In genomic region chr7:65448824-65449504, GRCh38 we compare ENCODE assay signal across 11 cellular contexts.
DNase-seq lines count a peak whose midpoint lies in the region; ATAC-seq and TF ChIP-seq lines count a peak whose summit lies in the region.
"Had no signal": no experiment of that assay in that cellular context is flagged by ENCODE, and none has a peak within 500 bp of the region (broad histone marks: within the 10 kb centered on the region; RNA-seq: fewer than 3 reads in every experiment).

No MANE protein-coding gene starts in this region.

- H3K36me3 ChIP-seq in Loucy (ENCODE audit: insufficient read depth, low read length) (no peaks in the 10 kb centered on the region), osteoblast (ENCODE audit: insufficient read depth, low read length) (no peaks in the 10 kb centered on the region)

- TF ChIP-seq CTCF in Loucy (conservative IDR thresholded peaks at IDR 0.05; ENCODE audit: low read length) (no peak), osteoblast (IDR thresholded peaks at IDR 0.05; ENCODE audit: extremely low read depth, low read depth, low read length) (no peak)

- no peaks in the 10 kb centered on the region for H3K9me2 ChIP-seq in Loucy (replicated peaks; ENCODE audit: low read depth, low read length)

- no peak for ATAC-seq in GM18909 (IDR thresholded peaks at IDR 0.05; ENCODE audit: poor library complexity, unreplicated experiment)

- H3F3A ChIP-seq in Loucy (ENCODE audit: low read depth), result no peaks in the 10 kb centered on the region

- peaks cover 5% of the 10 kb centered on the region; the same call in 1 of the 2 replicates for H3K9me3 ChIP-seq in Loucy (ENCODE audit: insufficient read depth, low read depth, low read length)
- no peaks in the 10 kb centered on the region for H3K9me3 ChIP-seq in osteoblast (ENCODE audit: low read depth, low read length)

- no peaks in the 10 kb centered on the region for H4K20me1 ChIP-seq in Loucy (ENCODE audit: insufficient read depth, low read length, poor library complexity, severe bottlenecking)
- H4K20me1 ChIP-seq in osteoblast (ENCODE audit: insufficient read depth, low read length), result no peaks in the 10 kb centered on the region

- H3K4me2 ChIP-seq in Loucy (ENCODE audit: low read depth, low read length, poor library complexity, severe bottlenecking) (peak overlapping the region; percentile 53), osteoblast (ENCODE audit: insufficient read depth, low read length) (no peak overlapping the region)

- H3K27me3 ChIP-seq in Loucy (ENCODE audit: insufficient read depth, low read length, poor library complexity, severe bottlenecking) (no peaks in the 10 kb centered on the region), osteoblast (ENCODE audit: insufficient read depth, low read length) (no peaks in the 10 kb centered on the region)

- peak overlapping the region; percentile 1 for H3K9ac ChIP-seq in Loucy (ENCODE audit: low read depth, low read length, poor library complexity, severe bottlenecking)

- H2AFZ ChIP-seq in Loucy (ENCODE audit: low read length) (peak overlapping the region; percentile 5; the same call in 1 of the 2 replicates), osteoblast (ENCODE audit: low read length) (no peak overlapping the region)

- peaks cover 42% of the 10 kb centered on the region for H3K4me1 ChIP-seq in Loucy (ENCODE audit: insufficient read depth, low read length, poor library complexity, severe bottlenecking)
- no peaks in the 10 kb centered on the region for H3K4me1 ChIP-seq in osteoblast (ENCODE audit: insufficient read depth, low read length)

- H3K79me2 ChIP-seq in Loucy (ENCODE audit: insufficient read depth, low read length) (no peaks in the 10 kb centered on the region), osteoblast (ENCODE audit: insufficient read depth, low read length) (no peaks in the 10 kb centered on the region)

- peak overlapping the region; percentile 6 for H3K4me3 ChIP-seq in Loucy (ENCODE audit: low read length, poor library complexity, severe bottlenecking)
- H3K4me3 ChIP-seq in osteoblast (ENCODE audit: insufficient read depth, low read length), result no peak overlapping the region

- no peak overlapping the region for H3K27ac ChIP-seq in osteoblast (ENCODE audit: low read depth, low read length)

- peak; percentile 75 for DNase-seq in DMS53 (lab: John Stamatoyannopoulos, UW)
- DNase-seq in dermis blood vessel endothelial cell, result peak; percentile 71
- DNase-seq in osteoblast (ENCODE audit: insufficient read length, low spot score, missing footprints), result peak; percentile 73
- no peak for DNase-seq in NOMO-1 treated with DMSO at 0.1 percent for 48 hours (lab: John Stamatoyannopoulos, UW; ENCODE audit: unreplicated experiment)
- DNase-seq in SHP77 treated with DMSO at 0.1 percent for 48 hours (lab: John Stamatoyannopoulos, UW), result no peak
- DNase-seq in mucosa of gallbladder (ENCODE audit: low spot score), result no peak
- DNase-seq: aorta, GDM1, NCI-H2107 had no signal

Comparison
In these comparisons a context has a peak if more than half of its experiments do, and no peak if none do; other contexts are left out.
1. DNase-seq: peak in DMS53 (single experiment), dermis blood vessel endothelial cell (single experiment) and osteoblast (single experiment); none in NOMO-1 treated with DMSO at 0.1 percent for 48 hours (single experiment), SHP77 treated with DMSO at 0.1 percent for 48 hours (single experiment) and mucosa of gallbladder (single experiment).